Comparison of ENCODE assay signal across 17 cellular contexts in genomic region chr16:55297062-55297909, GRCh38.
DNase-seq lines count a peak whose midpoint lies in the region; ATAC-seq and TF ChIP-seq lines count a peak whose summit lies in the region.
"Had no signal": no experiment of that assay in that cellular context is flagged by ENCODE, and none has a peak within 500 bp of the region (broad histone marks: within the 10 kb centered on the region; RNA-seq: fewer than 3 reads in every experiment).

No MANE protein-coding gene starts in this region.

- no peaks in the 10 kb centered on the region for H3K4me1 Mint-ChIP-seq in activated naive CD4-positive, alpha-beta T cell treated with anti-CD3 and anti-CD28 coated beads, Interleukin-2, amount 10 ng/mL, durations not matched to agents 7 days and 5 days

- peak; percentile 43 for ATAC-seq in HG02981 (IDR thresholded peaks at IDR 0.05; ENCODE audit: unreplicated experiment)
- peak; percentile 86 for ATAC-seq in RWPE2 (ENCODE audit: low read depth)

- DNase-seq in DMS 273 (lab: John Stamatoyannopoulos, UW; ENCODE audit: unreplicated experiment) (peak; percentile 84), RWPE2 (ENCODE audit: low spot score) (peak; percentile 77), kidney glomerular epithelial cell (lab: John Stamatoyannopoulos, UW) (peak; percentile 90), NCI-H1694 treated with DMSO at 0.1 percent for 48 hours (lab: John Stamatoyannopoulos, UW) (no peak), COR-L47 (lab: John Stamatoyannopoulos, UW) (no peak), NCI-H345 treated with DMSO at 0.1 percent for 48 hours (lab: John Stamatoyannopoulos, UW; ENCODE audit: unreplicated experiment) (no peak)
- no peak for DNase-seq in activated naive CD4-positive, alpha-beta T cell treated with anti-CD3 and anti-CD28 coated beads, Interleukin-2, amount 10 ng/mL, durations not matched to agents 7 days and 5 days
- DNase-seq: activated CD8-positive, alpha-beta memory T cell treated with anti-CD3 and anti-CD28 coated beads, Interleukin-2, amount 50 U/mL, for 4 hours; activated naive CD4-positive, alpha-beta T cell treated with anti-CD3 and anti-CD28 coated beads, Interleukin-2, amount 50 U/mL, for 16 hours; AML-193; effector memory CD4-positive, alpha-beta T cell; stimulated activated CD4-positive, alpha-beta T cell treated with anti-CD3 and anti-CD28 coated beads, Interleukin-2, amount 100 ng/mL, for 24 hours; stimulated activated CD8-positive, alpha-beta memory T cell treated with anti-CD3 and anti-CD28 coated beads, Interleukin-4, amount 100 ng/mL, for 48 hours had no signal

- H3K4me3 Mint-ChIP-seq in activated naive CD4-positive, alpha-beta T cell treated with anti-CD3 and anti-CD28 coated beads, Interleukin-2, amount 10 ng/mL, durations not matched to agents 7 days and 5 days, result no peak overlapping the region

- H3K27me3 Mint-ChIP-seq in activated naive CD4-positive, alpha-beta T cell treated with anti-CD3 and anti-CD28 coated beads, Interleukin-2, amount 10 ng/mL, durations not matched to agents 7 days and 5 days, result no peaks in the 10 kb centered on the region

- CTCF ChIA-PET in activated naive CD4-positive, alpha-beta T cell treated with anti-CD3 and anti-CD28 coated beads, Interleukin-2, amount 10 ng/mL, durations not matched to agents 7 days and 5 days (lab: Charles Lee), result no interaction called here

- TF ChIP-seq CTCF in RWPE2 (IDR thresholded peaks at IDR 0.05; ENCODE audit: poor library complexity, severe bottlenecking), result no peak

- no peaks in the 10 kb centered on the region for H3K27me3 ChIP-seq in RWPE2 (ENCODE audit: insufficient read depth, poor library complexity, severe bottlenecking)
- H3K27me3 ChIP-seq: tibial nerve had no signal

- H3K27ac Mint-ChIP-seq in activated naive CD4-positive, alpha-beta T cell treated with anti-CD3 and anti-CD28 coated beads, Interleukin-2, amount 10 ng/mL, durations not matched to agents 7 days and 5 days, result no peak overlapping the region

- H3K9me3 Mint-ChIP-seq in activated naive CD4-positive, alpha-beta T cell treated with anti-CD3 and anti-CD28 coated beads, Interleukin-2, amount 10 ng/mL, durations not matched to agents 7 days and 5 days, result no peaks in the 10 kb centered on the region

- no peak overlapping the region for H3K4me3 ChIP-seq in RWPE2 (ENCODE audit: severe bottlenecking)
- H3K4me3 ChIP-seq: HAP-1, prostate gland, tibial nerve had no signal

- H3K4me1 ChIP-seq in RWPE2 (ENCODE audit: insufficient read depth, poor library complexity, severe bottlenecking), result peaks cover 16% of the 10 kb centered on the region
- H3K4me1 ChIP-seq: HAP-1, prostate gland, tibial nerve had no signal

- no peaks in the 10 kb centered on the region for H3K36me3 ChIP-seq in RWPE2 (ENCODE audit: low read depth)
- H3K36me3 ChIP-seq: HAP-1, prostate gland, tibial nerve had no signal

- no peaks in the 10 kb centered on the region for H3K9me3 ChIP-seq in RWPE2 (ENCODE audit: severe bottlenecking)
- H3K9me3 ChIP-seq: HAP-1, prostate gland, tibial nerve had no signal

- peak overlapping the region; percentile 80 for H3K27ac ChIP-seq in RWPE2 (ENCODE audit: poor library complexity, severe bottlenecking)
- H3K27ac ChIP-seq: prostate gland, tibial nerve had no signal

- no peaks in the 10 kb centered on the region for H3K36me3 Mint-ChIP-seq in activated naive CD4-positive, alpha-beta T cell treated with anti-CD3 and anti-CD28 coated beads, Interleukin-2, amount 10 ng/mL, durations not matched to agents 7 days and 5 days

Comparison
In these comparisons a context has a peak if more than half of its experiments do, and no peak if none do; other contexts are left out.
1. DNase-seq: peak in DMS 273 (single experiment), RWPE2 (single experiment) and kidney glomerular epithelial cell (single experiment); none in activated naive CD4-positive, alpha-beta T cell treated with anti-CD3 and anti-CD28 coated beads, Interleukin-2, amount 10 ng/mL, durations not matched to agents 7 days and 5 days (single experiment), NCI-H1694 treated with DMSO at 0.1 percent for 48 hours (single experiment), COR-L47 (single experiment) and NCI-H345 treated with DMSO at 0.1 percent for 48 hours (single experiment).